13 cellular contexts compared by ENCODE assay signal in genomic region chr20:361562-361961, GRCh38.
DNase-seq lines count a peak whose midpoint lies in the region; ATAC-seq lines count a peak whose summit lies in the region.
"Had no signal": no experiment of that assay in that cellular context is flagged by ENCODE, and none has a peak within 500 bp of the region (broad histone marks: within the 10 kb centered on the region; RNA-seq: fewer than 3 reads in every experiment).

No MANE protein-coding gene starts in this region.

- intact Hi-C loops in head of caudate nucleus (cut with DNase I) = no loop called here

- ATAC-seq in GM21786 (IDR thresholded peaks at IDR 0.05; ENCODE audit: unreplicated experiment) = peak; percentile 66
- ATAC-seq in GM18498 (IDR thresholded peaks at IDR 0.05; ENCODE audit: unreplicated experiment) = no peak

- peak; percentile 45 for DNase-seq in DMS53 (lab: John Stamatoyannopoulos, UW)
- no peak for DNase-seq in DMS53 treated with DMSO at 0.1 percent for 48 hours (lab: John Stamatoyannopoulos, UW; ENCODE audit: unreplicated experiment)
- peak; percentile 79 to 88 for DNase-seq in NCI-H526 (lab: John Stamatoyannopoulos, UW)
- DNase-seq in left kidney (ENCODE audit: low read depth, low spot score) = peak; percentile 57
- no peak for DNase-seq in GM03348 (ENCODE audit: low spot score)
- DNase-seq in head of caudate nucleus = no peak
- DNase-seq: activated T-cell treated with anti-CD3 and anti-CD28 coated beads for 4 hours, adrenal gland, NCI-H446 treated with DMSO at 0.1 percent for 48 hours, SIG-M5, thyroid gland had no signal

Comparison
In these comparisons a context has a peak if more than half of its experiments do, and no peak if none do; other contexts are left out.
1. DNase-seq: peak in DMS53 (single experiment), NCI-H526 (2 of 2) and left kidney (single experiment); none in DMS53 treated with DMSO at 0.1 percent for 48 hours (single experiment), GM03348 (single experiment) and head of caudate nucleus (0 of 42).